13 cellular contexts compared by ENCODE assay signal in genomic region chr10:118912961-118913360, GRCh38.
"Had no signal": no experiment of that assay in that cellular context is flagged by ENCODE, and none has a peak within 500 bp of the region (broad histone marks: within the 10 kb centered on the region; RNA-seq: fewer than 3 reads in every experiment).

No MANE protein-coding gene starts in this region.

- ATAC-seq: activated CD8-positive, alpha-beta T cell treated with anti-CD3 and anti-CD28 coated beads for 36 hours; activated T-cell treated with anti-CD3 and anti-CD28 coated beads, Interleukin-2, amount 50 U/mL, for 72 hours; stimulated activated naive CD8-positive, alpha-beta T cell treated with anti-CD3 and anti-CD28 coated beads, Interleukin-15, amount 100 ng/mL, for 72 hours; T-cell had no signal

- H3K9me3 ChIP-seq: testis, upper lobe of right lung had no signal

- H3K9me3 Mint-ChIP-seq: activated CD8-positive, alpha-beta T cell treated with anti-CD3 and anti-CD28 coated beads for 36 hours; activated T-cell treated with anti-CD3 and anti-CD28 coated beads, Interleukin-2, amount 50 U/mL, for 72 hours; stimulated activated naive CD8-positive, alpha-beta T cell treated with anti-CD3 and anti-CD28 coated beads, Interleukin-15, amount 100 ng/mL, for 72 hours; T-cell had no signal

- DNase-seq: activated CD8-positive, alpha-beta memory T cell treated with anti-CD3 and anti-CD28 coated beads, Interleukin-2, amount 50 U/mL, for 4 hours; activated CD8-positive, alpha-beta T cell treated with anti-CD3 and anti-CD28 coated beads for 36 hours; activated T-cell treated with anti-CD3 and anti-CD28 coated beads, Interleukin-2, amount 50 U/mL, for 72 hours; caudate nucleus; effector CD4-positive, alpha-beta T cell; hypothalamus; stimulated activated CD4-positive, alpha-beta T cell treated with anti-CD3 and anti-CD28 coated beads, Interleukin-4, amount 100 ng/mL, for 4 hours; stimulated activated naive CD8-positive, alpha-beta T cell treated with anti-CD3 and anti-CD28 coated beads, Interleukin-15, amount 100 ng/mL, for 72 hours; T-cell; T1000; testis; upper lobe of right lung had no signal

- H3K27me3 ChIP-seq: testis, upper lobe of right lung had no signal

- H3K27ac Mint-ChIP-seq: activated CD8-positive, alpha-beta T cell treated with anti-CD3 and anti-CD28 coated beads for 36 hours; activated T-cell treated with anti-CD3 and anti-CD28 coated beads, Interleukin-2, amount 50 U/mL, for 72 hours; stimulated activated naive CD8-positive, alpha-beta T cell treated with anti-CD3 and anti-CD28 coated beads, Interleukin-15, amount 100 ng/mL, for 72 hours; T-cell had no signal

- H3K4me3 Mint-ChIP-seq: activated CD8-positive, alpha-beta T cell treated with anti-CD3 and anti-CD28 coated beads for 36 hours; activated T-cell treated with anti-CD3 and anti-CD28 coated beads, Interleukin-2, amount 50 U/mL, for 72 hours; stimulated activated naive CD8-positive, alpha-beta T cell treated with anti-CD3 and anti-CD28 coated beads, Interleukin-15, amount 100 ng/mL, for 72 hours; T-cell had no signal

- H3K36me3 ChIP-seq: upper lobe of right lung had no signal

- H3K4me3 ChIP-seq: coronary artery, testis, upper lobe of right lung had no signal

- H3K36me3 Mint-ChIP-seq: T-cell had no signal

- H3K4me1 Mint-ChIP-seq: stimulated activated naive CD8-positive, alpha-beta T cell treated with anti-CD3 and anti-CD28 coated beads, Interleukin-15, amount 100 ng/mL, for 72 hours; T-cell had no signal

- H3K27ac ChIP-seq: coronary artery, testis, upper lobe of right lung had no signal

- H3K4me1 ChIP-seq: upper lobe of right lung had no signal
